In genomic region chr11:118715245-118715807, GRCh38 we compare ENCODE assay signal across 11 cellular contexts. TPM values are rescaled to one million over a fixed set of nuclear protein-coding genes. Genes with fewer than 3 reads are reported as not detected.
DNase-seq lines count a peak whose midpoint lies in the region; ATAC-seq and TF ChIP-seq lines count a peak whose summit lies in the region.
"Had no signal": no experiment of that assay in that cellular context is flagged by ENCODE, and none has a peak within 500 bp of the region (broad histone marks: within the 10 kb centered on the region; RNA-seq: fewer than 3 reads in every experiment).

No MANE protein-coding gene starts in this region.

- TF ChIP-seq POLR2A in body of pancreas (IDR thresholded peaks at IDR 0.05) = no peak

- no peaks in the 10 kb centered on the region for H3K36me3 Mint-ChIP-seq in nephron (ENCODE audit: low read depth)

- no peaks in the 10 kb centered on the region for H3K79me2 ChIP-seq in DOHH2 (ENCODE audit: control insufficient read depth, low read length)

- 28 to 47% methylated on average over 4 to 5 of the region's 5 CpGs for WGBS in body of pancreas, 2 donors

- H3K36me3 ChIP-seq in DOHH2 (ENCODE audit: control insufficient read depth, low read length) = no peaks in the 10 kb centered on the region
- no peaks in the 10 kb centered on the region for H3K36me3 ChIP-seq in body of pancreas (replicated peaks in 1 of 2; ENCODE audit: insufficient read depth in 1 of 2, low read depth in 2 of 2)

- peaks cover 25% of the 10 kb centered on the region for H3K27me3 Mint-ChIP-seq in nephron (ENCODE audit: low read depth)

- DNase-seq in body of pancreas (peak in 2 of 4 donors; percentile 13 to 21), HuH-7.5 (ENCODE audit: low spot score) (no peak), mucosa of gallbladder (ENCODE audit: low spot score) (no peak)
- DNase-seq: activated naive CD4-positive, alpha-beta T cell; stimulated activated naive CD4-positive, alpha-beta T cell had no signal

- peak overlapping the region; percentile 88 to 92 (median 92) for H3K27ac Mint-ChIP-seq in nephron

- H3F3A ChIP-seq in DOHH2 (ENCODE audit: control insufficient read depth, insufficient read depth) = no peaks in the 10 kb centered on the region

- H4K20me1 ChIP-seq in DOHH2 (ENCODE audit: control insufficient read depth, insufficient read depth, low read depth, low read length) = no peaks in the 10 kb centered on the region

- H3K9me3 ChIP-seq in DOHH2 (ENCODE audit: control insufficient read depth, insufficient read depth, low read length) (no peaks in the 10 kb centered on the region), body of pancreas (no peaks in the 10 kb centered on the region)

- H3K4me3 ChIP-seq in DOHH2 (ENCODE audit: low read length) (peak overlapping the region; percentile 7; the same call in 1 of the 2 replicates), body of pancreas (no peak overlapping the region)
- H3K4me3 ChIP-seq: lung had no signal

- ATAC-seq in HG02870 (IDR thresholded peaks at IDR 0.05; ENCODE audit: unreplicated experiment) (peak; percentile 79), body of pancreas (peak; percentile 30), GM19397 (IDR thresholded peaks at IDR 0.05; ENCODE audit: unreplicated experiment) (no peak), GM21360 (IDR thresholded peaks at IDR 0.05; ENCODE audit: unreplicated experiment) (no peak)

- H3K4me2 ChIP-seq in DOHH2 (ENCODE audit: low read length) = peak overlapping the region; percentile 58

- H3K9me3 Mint-ChIP-seq in nephron = no peaks in the 10 kb centered on the region

- H3K27me3 ChIP-seq in DOHH2 (ENCODE audit: control insufficient read depth, low read length) (peaks cover 7% of the 10 kb centered on the region), body of pancreas (no peaks in the 10 kb centered on the region)

- intact Hi-C loops in body of pancreas (cut with DNase I) = no loop called here

- H3K4me1 Mint-ChIP-seq in nephron = peaks cover 22% of the 10 kb centered on the region

- TF ChIP-seq CTCF in DOHH2 (IDR thresholded peaks at IDR 0.05; ENCODE audit: low read depth, low read length, poor library complexity, severe bottlenecking) (no peak), body of pancreas (IDR thresholded peaks at IDR 0.05) (no peak), nephron (IDR thresholded peaks at IDR 0.05; ENCODE audit: unreplicated experiment in 3 of 3) (no peak)

- no peaks in the 10 kb centered on the region for H3K9me2 ChIP-seq in DOHH2 (replicated peaks; ENCODE audit: control insufficient read depth, low read length)

- H3K27ac ChIP-seq in DOHH2 (ENCODE audit: low read depth, low read length) (no peak overlapping the region), body of pancreas (peak overlapping the region in 3 of 4 donors; percentile 54 to 74 (median 66))

- H3K4me1 ChIP-seq in DOHH2 (ENCODE audit: control insufficient read depth, low read length) = peaks cover 14% of the 10 kb centered on the region
- peaks cover 19% of the 10 kb centered on the region for H3K4me1 ChIP-seq in body of pancreas

- no peak overlapping the region for H3K4me3 Mint-ChIP-seq in nephron

RNA-seq across cellular contexts. Expression of gene TREH, which starts 35.9 kb away (rescaled TPM):
- total RNA-seq in body of pancreas (1 to 10 TPM in 1 of 2 donors, not detected in 1; 2.0 TPM), mucosa of gallbladder (23.0 TPM)

Comparison
In these comparisons a context has a peak if more than half of its experiments do, and no peak if none do; other contexts are left out.
1. ATAC-seq: peak in HG02870 (single experiment) and body of pancreas (single experiment); none in GM19397 (single experiment) and GM21360 (single experiment).